In the genomic region with DNA sequence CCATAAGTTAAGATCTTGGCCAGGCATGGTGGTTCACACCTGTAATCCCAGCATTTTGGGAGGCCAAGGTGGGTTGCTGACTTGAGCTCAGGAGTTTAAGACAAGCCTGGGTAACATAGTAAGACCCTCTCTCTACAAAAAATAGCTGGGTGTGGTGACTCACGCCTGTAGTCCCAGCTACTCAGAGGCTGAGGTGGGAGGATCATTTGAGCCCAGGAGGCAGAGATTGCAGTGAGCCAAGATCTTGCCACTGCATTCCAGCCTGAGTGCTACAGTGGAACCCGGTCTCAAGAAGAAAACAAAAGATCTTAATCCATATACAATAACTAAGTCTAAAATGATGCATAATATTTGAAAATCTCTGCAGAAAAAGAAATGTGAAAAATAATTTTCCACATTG, we compare ENCODE assay signal across 31 cellular contexts.
"Had no signal": no experiment of that assay in that cellular context is flagged by ENCODE, and none has a peak within 500 bp of the region (broad histone marks: within the 10 kb centered on the region; RNA-seq: fewer than 3 reads in every experiment).

No MANE protein-coding gene starts in this region.

- H3K4me3 ChIP-seq: coronary artery, esophagus muscularis mucosa, heart right ventricle, lower lobe of right lung, mucosa of descending colon, prostate gland, right atrium auricular region, smooth muscle cell, suprapubic skin, transverse colon, upper lobe of right lung, vagina had no signal

- H2AFZ ChIP-seq: parathyroid adenoma had no signal

- H3K4me3 Mint-ChIP-seq: memory B cell; natural killer cell treated with Interleukin-12 subunit alpha and Interleukin-12 subunit beta and Interleukin-15 and Interleukin-18, amount 100 ng/mL, for 72 hours; neural crest cell; stimulated activated naive CD8-positive, alpha-beta T cell treated with anti-CD3 and anti-CD28 coated beads, Interleukin-15, amount 100 ng/mL, for 72 hours had no signal

- H3K9me3 Mint-ChIP-seq: memory B cell; naive B cell; natural killer cell treated with Interleukin-12 subunit alpha and Interleukin-12 subunit beta and Interleukin-15 and Interleukin-18, amount 100 ng/mL, for 72 hours; neural crest cell; stimulated activated naive CD8-positive, alpha-beta T cell treated with anti-CD3 and anti-CD28 coated beads, Interleukin-15, amount 100 ng/mL, for 72 hours had no signal

- H3K4me1 ChIP-seq: esophagus muscularis mucosa, parathyroid adenoma, prostate gland, right atrium auricular region, suprapubic skin, transverse colon, vagina had no signal

- H3K79me2 ChIP-seq: parathyroid adenoma had no signal

- H3K4me2 ChIP-seq: smooth muscle cell had no signal

- H3K36me3 Mint-ChIP-seq: memory B cell; naive B cell; natural killer cell treated with Interleukin-12 subunit alpha and Interleukin-12 subunit beta and Interleukin-15 and Interleukin-18, amount 100 ng/mL, for 72 hours had no signal

- H3K27me3 ChIP-seq: esophagus muscularis mucosa, neutrophil, right atrium auricular region, suprapubic skin, transverse colon, upper lobe of right lung, vagina had no signal

- H3K27ac ChIP-seq: coronary artery, esophagus muscularis mucosa, heart right ventricle, lower lobe of right lung, neutrophil, parathyroid adenoma, prostate gland, right atrium auricular region, suprapubic skin, transverse colon, upper lobe of right lung, vagina had no signal

- H3K36me3 ChIP-seq: esophagus muscularis mucosa, heart right ventricle, lower lobe of right lung, neutrophil, prostate gland, right atrium auricular region, suprapubic skin, transverse colon, upper lobe of right lung, vagina had no signal

- H3K9ac ChIP-seq: parathyroid adenoma had no signal

- H3K9me3 ChIP-seq: esophagus muscularis mucosa, heart right ventricle, lower lobe of right lung, mucosa of descending colon, neutrophil, prostate gland, right atrium auricular region, suprapubic skin, transverse colon, upper lobe of right lung, vagina had no signal

- H3K27ac Mint-ChIP-seq: memory B cell; naive B cell; natural killer cell treated with Interleukin-12 subunit alpha and Interleukin-12 subunit beta and Interleukin-15 and Interleukin-18, amount 100 ng/mL, for 72 hours; stimulated activated naive CD8-positive, alpha-beta T cell treated with anti-CD3 and anti-CD28 coated beads, Interleukin-15, amount 100 ng/mL, for 72 hours had no signal

- ATAC-seq: heart right ventricle; left ventricle myocardium superior; lower lobe of right lung; mucosa of descending colon; natural killer cell treated with Interleukin-12 subunit alpha and Interleukin-12 subunit beta and Interleukin-15 and Interleukin-18, amount 100 ng/mL, for 72 hours; sciatic nerve; stimulated activated naive CD8-positive, alpha-beta T cell treated with anti-CD3 and anti-CD28 coated beads, Interleukin-15, amount 100 ng/mL, for 72 hours; upper lobe of right lung had no signal

- DNase-seq: dermis blood vessel endothelial cell; effector memory CD4-positive, alpha-beta T cell; foreskin melanocyte; glutamatergic neuron; heart right ventricle; hippocampal formation; left ventricle myocardium superior; lower lobe of right lung; mucosa of descending colon; naive B cell; stimulated activated CD4-positive, alpha-beta T cell treated with anti-CD3 and anti-CD28 coated beads, Interleukin-12 subunit alpha, Interleukin-12 subunit beta, amount 100 ng/mL, for 4 hours; stimulated activated CD4-positive, alpha-beta T cell treated with anti-CD3 and anti-CD28 coated beads, Interleukin-1b, Interleukin-23, amount 100 ng/mL, for 48 hours; stimulated activated CD4-positive, alpha-beta T cell treated with anti-CD3 and anti-CD28 coated beads, Interleukin-4, amount 100 ng/mL, for 1 hour; stimulated activated CD8-positive, alpha-beta memory T cell treated with anti-CD3 and anti-CD28 coated beads, Interleukin-4, amount 100 ng/mL, for 48 hours; stimulated activated naive CD4-positive, alpha-beta T cell; stimulated activated naive CD8-positive, alpha-beta T cell treated with anti-CD3 and anti-CD28 coated beads, Interleukin-15, amount 100 ng/mL, for 72 hours; transverse colon; upper lobe of right lung had no signal
